In the genomic region with DNA sequence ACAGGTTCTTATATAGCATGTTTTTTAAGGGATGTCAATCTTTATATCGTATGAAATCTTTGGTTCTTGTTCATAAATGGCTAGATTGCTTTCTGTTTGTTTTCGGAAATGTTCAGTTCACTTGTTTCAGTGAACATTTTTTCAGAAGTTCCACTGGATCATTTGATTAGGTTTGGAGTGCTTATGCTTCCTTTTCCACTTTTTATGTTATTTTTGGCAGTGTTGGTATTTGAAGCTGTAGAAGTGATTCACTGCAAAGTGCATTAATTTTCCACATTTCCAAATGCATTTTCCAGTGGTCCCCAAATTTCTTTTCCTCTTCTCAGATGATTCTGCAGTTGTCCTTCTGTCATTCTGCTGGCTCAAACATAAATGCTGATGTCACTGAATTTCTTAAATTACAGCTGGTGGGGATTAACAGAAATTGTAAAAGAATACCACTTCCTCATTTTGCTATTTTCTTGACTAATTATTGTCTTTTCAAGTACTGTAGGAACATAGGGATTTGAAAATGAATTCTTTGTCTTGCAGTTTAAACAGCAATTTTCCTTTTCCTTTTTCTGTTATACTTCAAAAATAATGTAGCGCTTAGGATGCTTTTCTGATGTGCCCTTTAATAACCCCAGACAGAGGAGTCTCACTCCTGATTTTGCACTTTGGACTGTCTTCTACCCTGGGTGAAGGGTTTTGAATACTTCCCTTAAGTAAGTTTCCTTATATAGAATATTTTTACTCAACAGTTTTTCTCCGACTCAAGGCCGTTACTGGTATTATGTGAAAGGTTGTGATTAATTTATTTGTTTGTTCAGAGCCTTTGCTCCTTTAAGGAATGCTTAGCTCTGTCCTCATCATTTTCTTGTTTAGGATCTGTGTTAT, we compare ENCODE assay signal across 9 cellular contexts. TPM values are rescaled to one million over a fixed set of nuclear protein-coding genes. Genes with fewer than 3 reads are reported as not detected.
DNase-seq lines count a peak whose midpoint lies in the region; ATAC-seq and TF ChIP-seq lines count a peak whose summit lies in the region.
"Had no signal": no experiment of that assay in that cellular context is flagged by ENCODE, and none has a peak within 500 bp of the region (broad histone marks: within the 10 kb centered on the region; RNA-seq: fewer than 3 reads in every experiment).

No MANE protein-coding gene starts in this region.

- no peaks in the 10 kb centered on the region for H3F3A ChIP-seq in smooth muscle cell (ENCODE audit: low read depth)

- H3K4me3 Mint-ChIP-seq in stimulated activated effector memory CD8-positive, alpha-beta T cell treated with anti-CD3 and anti-CD28 coated beads, Interleukin-12 subunit alpha, Interleukin-12 subunit beta, amount 100 ng/mL, for 72 hours, result no peak overlapping the region

- no peaks in the 10 kb centered on the region for H4K20me1 ChIP-seq in fibroblast of lung (ENCODE audit: control insufficient read depth, extremely low read depth, insufficient read depth, low read length)
- no peaks in the 10 kb centered on the region for H4K20me1 ChIP-seq in smooth muscle cell (ENCODE audit: low read depth)

- H3K79me2 ChIP-seq in fibroblast of lung (ENCODE audit: control insufficient read depth, insufficient read depth, low read length) (no peaks in the 10 kb centered on the region), smooth muscle cell (ENCODE audit: low read depth) (no peaks in the 10 kb centered on the region)

- peak; percentile 83 for DNase-seq in NOMO-1 treated with DMSO at 0.1 percent for 48 hours (lab: John Stamatoyannopoulos, UW; ENCODE audit: unreplicated experiment)
- DNase-seq in fibroblast of lung (ENCODE audit: low read depth in 2 of 2), result peak in 1 of 2 donors; percentile 48
- DNase-seq in smooth muscle cell (lab: John Stamatoyannopoulos, UW; ENCODE audit: unreplicated experiment), result no peak
- no peak for DNase-seq in germinal center (ENCODE audit: low spot score)
- no peak for DNase-seq in stimulated activated effector memory CD8-positive, alpha-beta T cell treated with anti-CD3 and anti-CD28 coated beads, Interleukin-12 subunit alpha, Interleukin-12 subunit beta, amount 100 ng/mL, for 72 hours (ENCODE audit: low spot score in 2 of 2)
- DNase-seq in 8988T, result no peak
- DNase-seq: NCI-H1092 had no signal

- no peaks in the 10 kb centered on the region for H3K9me3 Mint-ChIP-seq in stimulated activated effector memory CD8-positive, alpha-beta T cell treated with anti-CD3 and anti-CD28 coated beads, Interleukin-12 subunit alpha, Interleukin-12 subunit beta, amount 100 ng/mL, for 72 hours

- H3K27me3 ChIP-seq in fibroblast of lung (ENCODE audit: control insufficient read depth, insufficient read depth, low read length) (no peaks in the 10 kb centered on the region), smooth muscle cell (ENCODE audit: low read depth) (no peaks in the 10 kb centered on the region)

- WGBS in smooth muscle cell (ENCODE audit: low lambda C conversion rate), result 66% methylated on average over 5 of the region's 5 CpGs

- H2AFZ ChIP-seq in fibroblast of lung (ENCODE audit: low read length) (no peak overlapping the region), smooth muscle cell (ENCODE audit: low read depth) (no peak overlapping the region)

- peak; percentile 56 for ATAC-seq in GM19463 (IDR thresholded peaks at IDR 0.05; ENCODE audit: unreplicated experiment)
- no peak for ATAC-seq in stimulated activated effector memory CD8-positive, alpha-beta T cell treated with anti-CD3 and anti-CD28 coated beads, Interleukin-12 subunit alpha, Interleukin-12 subunit beta, amount 100 ng/mL, for 72 hours
- ATAC-seq in GM19452 (IDR thresholded peaks at IDR 0.05; ENCODE audit: unreplicated experiment), result no peak

- no peaks in the 10 kb centered on the region for H3K36me3 Mint-ChIP-seq in stimulated activated effector memory CD8-positive, alpha-beta T cell treated with anti-CD3 and anti-CD28 coated beads, Interleukin-12 subunit alpha, Interleukin-12 subunit beta, amount 100 ng/mL, for 72 hours

- H3K36me3 ChIP-seq in fibroblast of lung (ENCODE audit: control insufficient read depth, insufficient read depth, low read length), result no peaks in the 10 kb centered on the region
- no peaks in the 10 kb centered on the region for H3K36me3 ChIP-seq in smooth muscle cell (ENCODE audit: low read depth)

- H3K4me3 ChIP-seq in fibroblast of lung (replicated peaks in 1 of 4; ENCODE audit: control extremely low read depth in 1 of 4, insufficient read depth in 1 of 4, low read depth in 3 of 4, low read length in 4 of 4) (no peak overlapping the region), smooth muscle cell (no peak overlapping the region)

- no peak overlapping the region for H3K27ac Mint-ChIP-seq in stimulated activated effector memory CD8-positive, alpha-beta T cell treated with anti-CD3 and anti-CD28 coated beads, Interleukin-12 subunit alpha, Interleukin-12 subunit beta, amount 100 ng/mL, for 72 hours

- peaks cover 25% of the 10 kb centered on the region for H3K4me1 ChIP-seq in fibroblast of lung (ENCODE audit: control insufficient read depth, extremely low read depth, insufficient read depth, low read length)
- peaks cover 20% of the 10 kb centered on the region for H3K4me1 ChIP-seq in smooth muscle cell (ENCODE audit: low read depth)

- no peak overlapping the region for H3K9ac ChIP-seq in fibroblast of lung (ENCODE audit: insufficient read depth, low read length)
- H3K9ac ChIP-seq in smooth muscle cell (ENCODE audit: low read depth), result no peak overlapping the region

- H3K4me1 Mint-ChIP-seq in stimulated activated effector memory CD8-positive, alpha-beta T cell treated with anti-CD3 and anti-CD28 coated beads, Interleukin-12 subunit alpha, Interleukin-12 subunit beta, amount 100 ng/mL, for 72 hours, result no peaks in the 10 kb centered on the region

- no peak overlapping the region for H3K27ac ChIP-seq in fibroblast of lung (ENCODE audit: insufficient read depth, low read length)
- peak overlapping the region; percentile 35 for H3K27ac ChIP-seq in smooth muscle cell (ENCODE audit: low read depth)

- TF ChIP-seq CTCF in fibroblast of lung (conservative IDR thresholded peaks at IDR 0.05 in 1 of 2, IDR thresholded peaks at IDR 0.05 in 1 of 2; ENCODE audit: low read depth in 1 of 2, low read length in 2 of 2), result no peak
- no peak for TF ChIP-seq CTCF in smooth muscle cell (IDR thresholded peaks at IDR 0.05; ENCODE audit: borderline replicate concordance, insufficient read depth, poor library complexity, severe bottlenecking)

- H3K9me3 ChIP-seq in fibroblast of lung (ENCODE audit: control insufficient read depth, insufficient read depth, low read depth, low read length) (no peaks in the 10 kb centered on the region), smooth muscle cell (replicated peaks; ENCODE audit: low read depth) (no peaks in the 10 kb centered on the region)

- H3K4me2 ChIP-seq in fibroblast of lung (ENCODE audit: extremely low read depth, insufficient read depth, low read length), result peak overlapping the region; percentile 38
- peak overlapping the region; percentile 61 for H3K4me2 ChIP-seq in smooth muscle cell

RNA-seq across cellular contexts. Expression of gene MITF, which starts 24.9 kb away (rescaled TPM):
- 22.3 and 34.3 TPM in 2 replicates for total RNA-seq in fibroblast of lung
- 21.0 and 31.6 TPM in 2 replicates for polyA plus RNA-seq in fibroblast of lung
- 11.1 and 17.8 TPM in 2 replicates for polyA plus RNA-seq in fibroblast of lung (2012)
- 38.9 and 47.8 TPM in 2 replicates for polyA minus RNA-seq in fibroblast of lung (ENCODE audit: low replicate concordance)
- 2.3 and 3.5 TPM in 2 replicates for total RNA-seq in smooth muscle cell
- 3.1 and 3.6 TPM in 2 replicates for polyA plus RNA-seq in smooth muscle cell
